ENCODE assay signal across 24 cellular contexts in genomic region chr15:68402432-68403160, GRCh38. TPM values are rescaled to one million over a fixed set of nuclear protein-coding genes. Genes with fewer than 3 reads are reported as not detected.
DNase-seq lines count a peak whose midpoint lies in the region; ATAC-seq and TF ChIP-seq lines count a peak whose summit lies in the region.
"Had no signal": no experiment of that assay in that cellular context is flagged by ENCODE, and none has a peak within 500 bp of the region (broad histone marks: within the 10 kb centered on the region; RNA-seq: fewer than 3 reads in every experiment).

No MANE protein-coding gene starts in this region.

- H3K36me3 Mint-ChIP-seq in H9 (ENCODE audit: insufficient read depth in 1 of 3, low read depth in 3 of 3) (no peaks in the 10 kb centered on the region), Caco-2 (ENCODE audit: insufficient read depth, unreplicated experiment) (no peaks in the 10 kb centered on the region)
- no peaks in the 10 kb centered on the region for H3K36me3 Mint-ChIP-seq in stimulated activated effector memory CD8-positive, alpha-beta T cell treated with anti-CD3 and anti-CD28 coated beads, Interleukin-12 subunit alpha, Interleukin-12 subunit beta, amount 100 ng/mL, for 72 hours
- H3K36me3 Mint-ChIP-seq: neural progenitor cell had no signal

- DNase-seq in H9 (peak; percentile 16), mesenteric fat pad (ENCODE audit: low spot score) (peak; percentile 62), pons (ENCODE audit: low spot score) (no peak), middle frontal gyrus (ENCODE audit: extremely low spot score, low spot score) (no peak), Caco-2 (no peak)
- peak; percentile 36 for DNase-seq in activated CD8-positive, alpha-beta memory T cell treated with anti-CD3 and anti-CD28 coated beads, Interleukin-2, amount 50 U/mL, for 48 hours
- no peak for DNase-seq in stimulated activated effector memory CD8-positive, alpha-beta T cell treated with anti-CD3 and anti-CD28 coated beads, Interleukin-12 subunit alpha, Interleukin-12 subunit beta, amount 100 ng/mL, for 72 hours (ENCODE audit: low spot score in 2 of 2)
- DNase-seq: activated CD4-positive, alpha-beta T cell treated with anti-CD3 and anti-CD28 coated beads, Interleukin-2, amount 10 ng/mL, durations not matched to agents 7 days and 5 days; DMS53; H7; NCI-H1092; NCI-H187 treated with DMSO at 0.1 percent for 48 hours; NCI-H526; PC-9; psoas muscle; SIG-M5; SW 1271; T1000 had no signal

- H3K9me3 ChIP-seq in H9 (ENCODE audit: control insufficient read depth, low read depth, low read length) (no peaks in the 10 kb centered on the region), Caco-2 (no peaks in the 10 kb centered on the region; the same call in 1 of the 2 replicates)
- H3K9me3 ChIP-seq: BLaER1, psoas muscle, upper lobe of left lung had no signal

- no peaks in the 10 kb centered on the region for H3K27me3 ChIP-seq in H9 (ENCODE audit: insufficient read depth, low read length)
- H3K27me3 ChIP-seq in Caco-2 (replicated peaks; ENCODE audit: control insufficient read depth, insufficient read depth, low read length): no peaks in the 10 kb centered on the region
- H3K27me3 ChIP-seq: BLaER1, neural progenitor cell, upper lobe of left lung had no signal

- no peak overlapping the region for H3K4me2 ChIP-seq in H9 (ENCODE audit: insufficient read depth, insufficient read length, low read length)
- H3K4me2 ChIP-seq: BLaER1, neural progenitor cell, PC-9 had no signal

- no peak overlapping the region for H4K91ac ChIP-seq in H9 (ENCODE audit: insufficient read length, low read depth, low read length)

- H3K9ac ChIP-seq in H9 (ENCODE audit: extremely low read depth, insufficient read length, low read length): no peak overlapping the region
- H3K9ac ChIP-seq: BLaER1, neural progenitor cell had no signal

- H3K9me3 Mint-ChIP-seq in H9 (no peaks in the 10 kb centered on the region; a peak in 1 of 5 replicates), Caco-2 (ENCODE audit: unreplicated experiment) (peaks cover 11% of the 10 kb centered on the region)
- peaks cover 3% of the 10 kb centered on the region for H3K9me3 Mint-ChIP-seq in stimulated activated effector memory CD8-positive, alpha-beta T cell treated with anti-CD3 and anti-CD28 coated beads, Interleukin-12 subunit alpha, Interleukin-12 subunit beta, amount 100 ng/mL, for 72 hours
- H3K9me3 Mint-ChIP-seq: activated CD4-positive, alpha-beta T cell treated with anti-CD3 and anti-CD28 coated beads, Interleukin-2, amount 10 ng/mL, durations not matched to agents 7 days and 5 days had no signal

- WGBS in H9 (ENCODE audit: extremely low coverage, insufficient read length, low lambda C conversion rate): no CpG with 5 or more reads among the region's 9 CpGs

- no peak overlapping the region for H2BK12ac ChIP-seq in H9 (ENCODE audit: insufficient read length, low read depth, low read length)

- H3K79me2 ChIP-seq in H9 (ENCODE audit: insufficient read depth, low read length): no peaks in the 10 kb centered on the region

- no peak overlapping the region for H2BK15ac ChIP-seq in H9 (ENCODE audit: low read depth, low read length)

- no peak overlapping the region for H3K27ac ChIP-seq in H9 (ENCODE audit: insufficient read length, low read depth, low read length)
- H3K27ac ChIP-seq: BLaER1, epithelial cell of prostate, neural progenitor cell, PC-9, psoas muscle, upper lobe of left lung had no signal

- CTCF ChIA-PET in Caco-2 (lab: Charles Lee): no interaction called here

- no peak overlapping the region for H2AK5ac ChIP-seq in H9 (ENCODE audit: insufficient read length, low read length)

- no peak overlapping the region for H4K8ac ChIP-seq in H9 (replicated peaks; ENCODE audit: insufficient read length, low read depth, low read length)

- H2AFZ ChIP-seq in H9 (ENCODE audit: low read length): no peak overlapping the region
- H2AFZ ChIP-seq: neural progenitor cell, PC-9 had no signal

- no peak overlapping the region for H3K4me3 ChIP-seq in Caco-2 (ENCODE audit: low read depth, low read length)
- H3K4me3 ChIP-seq: BLaER1, neural progenitor cell, PC-9, psoas muscle, upper lobe of left lung had no signal

- intact Hi-C loops in Caco-2 (cut with micrococcal nuclease; ENCODE audit: unreplicated experiment): no loop called here

- no peak overlapping the region for H3K18ac ChIP-seq in H9 (ENCODE audit: insufficient read length, low read depth, low read length)

- H3T11ph ChIP-seq in H9 (ENCODE audit: low read length): no peak overlapping the region

- ATAC-seq in stimulated activated effector memory CD8-positive, alpha-beta T cell treated with anti-CD3 and anti-CD28 coated beads, Interleukin-12 subunit alpha, Interleukin-12 subunit beta, amount 100 ng/mL, for 72 hours: peak; percentile 47
- no peak for ATAC-seq in GM21528 (IDR thresholded peaks at IDR 0.05; ENCODE audit: low FRiP score, unreplicated experiment)
- ATAC-seq: psoas muscle had no signal

- H3K14ac ChIP-seq in H9 (ENCODE audit: insufficient read depth, low read length): no peak overlapping the region

- no peak overlapping the region for H3K56ac ChIP-seq in H9 (ENCODE audit: insufficient read length, low read depth, low read length)

- no peaks in the 10 kb centered on the region for H3K36me3 ChIP-seq in Caco-2 (ENCODE audit: control insufficient read depth, insufficient read depth, low read length)
- H3K36me3 ChIP-seq: BLaER1, neural progenitor cell, upper lobe of left lung had no signal

- POLR2A ChIA-PET in Caco-2 (lab: Charles Lee): no interaction called here

- no peak overlapping the region for H3K4ac ChIP-seq in H9 (ENCODE audit: low read depth, low read length)

- no peak for TF ChIP-seq CTCF in H9 (conservative IDR thresholded peaks at IDR 0.05)
- TF ChIP-seq CTCF in Caco-2 (IDR thresholded peaks at IDR 0.05; ENCODE audit: insufficient read depth in 1 of 2, low read depth in 1 of 2, low read length in 1 of 2, severe bottlenecking in 1 of 2, unreplicated experiment in 1 of 2): no peak

- H4K20me1 ChIP-seq in H9 (ENCODE audit: control insufficient read depth, insufficient read depth, insufficient read length): no peaks in the 10 kb centered on the region
- H4K20me1 ChIP-seq: BLaER1 had no signal

- H3K79me1 ChIP-seq in H9 (ENCODE audit: insufficient read depth, low read depth, low read length, poor library complexity, severe bottlenecking): no peaks in the 10 kb centered on the region

- H4K5ac ChIP-seq in H9 (ENCODE audit: insufficient read length, low read depth, low read length): no peak overlapping the region

- H3K27me3 Mint-ChIP-seq in H9 (ENCODE audit: low read depth) (peaks cover 4% of the 10 kb centered on the region; the same call in 1 of the 2 replicates), Caco-2 (ENCODE audit: insufficient read depth, unreplicated experiment) (no peaks in the 10 kb centered on the region)

- H3K23ac ChIP-seq in H9 (ENCODE audit: insufficient read length, low read depth, low read length): no peak overlapping the region

- H2BK5ac ChIP-seq in H9 (ENCODE audit: insufficient read length, low read length): no peak overlapping the region

- no peaks in the 10 kb centered on the region for H3K4me1 ChIP-seq in H9 (ENCODE audit: insufficient read depth, low read length)
- H3K4me1 ChIP-seq in Caco-2: peaks cover 4% of the 10 kb centered on the region
- H3K4me1 ChIP-seq: neural progenitor cell, psoas muscle, upper lobe of left lung had no signal

- H3K27ac Mint-ChIP-seq in H9 (no peak overlapping the region), Caco-2 (ENCODE audit: unreplicated experiment) (no peak overlapping the region)
- H3K27ac Mint-ChIP-seq in stimulated activated effector memory CD8-positive, alpha-beta T cell treated with anti-CD3 and anti-CD28 coated beads, Interleukin-12 subunit alpha, Interleukin-12 subunit beta, amount 100 ng/mL, for 72 hours: no peak overlapping the region
- H3K27ac Mint-ChIP-seq: activated CD4-positive, alpha-beta T cell treated with anti-CD3 and anti-CD28 coated beads, Interleukin-2, amount 10 ng/mL, durations not matched to agents 7 days and 5 days; activated naive CD4-positive, alpha-beta T cell treated with anti-CD3 and anti-CD28 coated beads, Interleukin-2, amount 50 U/mL, for 72 hours; neural progenitor cell had no signal

- H2BK20ac ChIP-seq in H9 (ENCODE audit: low read depth, low read length, poor library complexity, severe bottlenecking): no peak overlapping the region

- H3K23me2 ChIP-seq in H9 (ENCODE audit: insufficient read length, low read depth, low read length, poor library complexity, severe bottlenecking): no peaks in the 10 kb centered on the region

- H3K4me3 Mint-ChIP-seq in H9 (no peak overlapping the region), Caco-2 (ENCODE audit: unreplicated experiment) (no peak overlapping the region)
- H3K4me3 Mint-ChIP-seq in stimulated activated effector memory CD8-positive, alpha-beta T cell treated with anti-CD3 and anti-CD28 coated beads, Interleukin-12 subunit alpha, Interleukin-12 subunit beta, amount 100 ng/mL, for 72 hours: no peak overlapping the region
- H3K4me3 Mint-ChIP-seq: activated CD4-positive, alpha-beta T cell treated with anti-CD3 and anti-CD28 coated beads, Interleukin-2, amount 10 ng/mL, durations not matched to agents 7 days and 5 days; neural progenitor cell had no signal

- no peaks in the 10 kb centered on the region for H3K4me1 Mint-ChIP-seq in H9
- peaks cover 5% of the 10 kb centered on the region for H3K4me1 Mint-ChIP-seq in stimulated activated effector memory CD8-positive, alpha-beta T cell treated with anti-CD3 and anti-CD28 coated beads, Interleukin-12 subunit alpha, Interleukin-12 subunit beta, amount 100 ng/mL, for 72 hours
- H3K4me1 Mint-ChIP-seq in Caco-2 (ENCODE audit: low read depth, unreplicated experiment): peaks cover 9% of the 10 kb centered on the region
- H3K4me1 Mint-ChIP-seq: activated CD4-positive, alpha-beta T cell treated with anti-CD3 and anti-CD28 coated beads, Interleukin-2, amount 10 ng/mL, durations not matched to agents 7 days and 5 days; neural progenitor cell had no signal

- H2BK120ac ChIP-seq in H9 (ENCODE audit: low read depth, low read length, poor library complexity, severe bottlenecking): no peak overlapping the region

- no TSS peak for BruUV-seq in Caco-2 (replicated peaks; lab: Mats Ljungman, UMichigan)

RNA-seq across cellular contexts. Expression of gene ITGA11, which starts 29.4 kb away (rescaled TPM):
- total RNA-seq in H9 (2021) (0.07 TPM in 1 of 2 replicates, not detected in the other), mesenteric fat pad (4.5 TPM), Caco-2 (2022) (0.18 TPM in 1 of 2 replicates, not detected in the other)

Comparison
In these comparisons a context has a peak if more than half of its experiments do, and no peak if none do; other contexts are left out.
1. DNase-seq: peak in H9 (single experiment), activated CD8-positive, alpha-beta memory T cell treated with anti-CD3 and anti-CD28 coated beads, Interleukin-2, amount 50 U/mL, for 48 hours (single experiment) and mesenteric fat pad (single experiment); none in stimulated activated effector memory CD8-positive, alpha-beta T cell treated with anti-CD3 and anti-CD28 coated beads, Interleukin-12 subunit alpha, Interleukin-12 subunit beta, amount 100 ng/mL, for 72 hours (0 of 2), pons (single experiment), middle frontal gyrus (single experiment) and Caco-2 (0 of 2).